ENCODE assay signal across 9 cellular contexts in the genomic region with DNA sequence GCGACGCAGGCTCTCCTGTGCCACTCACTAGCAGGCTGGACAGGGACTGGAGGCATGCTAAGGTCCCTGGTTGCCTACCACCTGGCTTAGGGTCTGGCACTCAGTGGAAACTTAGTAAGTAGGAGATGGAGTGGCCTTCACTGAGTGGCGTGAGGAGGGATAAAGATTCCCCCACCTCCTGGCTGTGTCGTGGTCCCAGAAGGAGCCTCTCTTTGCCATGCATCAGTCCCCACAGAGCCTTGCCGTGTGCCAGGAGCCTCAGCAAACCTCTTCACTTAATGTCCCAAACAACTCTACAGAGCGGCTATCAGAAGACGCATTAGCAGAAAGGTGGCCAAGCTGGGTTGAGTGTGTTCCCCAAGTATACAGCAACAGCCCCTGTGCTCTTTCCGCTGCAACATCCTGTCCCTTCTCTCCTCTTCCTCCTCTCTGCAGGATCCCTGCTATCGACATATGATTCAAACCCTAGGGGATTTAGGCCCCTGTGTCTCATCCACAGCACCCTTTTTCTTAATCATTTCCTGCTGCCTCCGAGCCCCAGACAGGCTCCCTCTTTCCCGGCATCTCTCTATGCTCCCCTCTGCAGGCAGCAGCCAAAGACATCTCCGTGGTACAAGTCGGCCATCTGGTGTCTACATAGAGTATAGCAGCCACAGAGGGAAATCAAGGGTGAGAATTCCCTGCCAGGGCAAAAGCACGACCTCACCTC.
DNase-seq lines count a peak whose midpoint lies in the region; ATAC-seq and TF ChIP-seq lines count a peak whose summit lies in the region.
"Had no signal": no experiment of that assay in that cellular context is flagged by ENCODE, and none has a peak within 500 bp of the region (broad histone marks: within the 10 kb centered on the region; RNA-seq: fewer than 3 reads in every experiment).

No MANE protein-coding gene starts in this region.

- H4K91ac ChIP-seq in neuronal stem cell (ENCODE audit: low read depth, low read length, poor library complexity): no peak overlapping the region

- H3K9me3 Mint-ChIP-seq in activated CD4-positive, alpha-beta T cell treated with anti-CD3 and anti-CD28 coated beads, Interleukin-2, amount 10 ng/mL, durations not matched to agents 7 days and 5 days: no peaks in the 10 kb centered on the region
- H3K9me3 Mint-ChIP-seq in effector memory CD8-positive, alpha-beta T cell: no peaks in the 10 kb centered on the region

- no peak overlapping the region for H3K27ac ChIP-seq in neuronal stem cell (replicated peaks; ENCODE audit: low read length)

- H3K79me1 ChIP-seq in neuronal stem cell (ENCODE audit: low read depth, low read length): no peaks in the 10 kb centered on the region

- no peak overlapping the region for H2BK120ac ChIP-seq in neuronal stem cell (ENCODE audit: low read depth, low read length)

- H3K18ac ChIP-seq in neuronal stem cell (ENCODE audit: low read length): no peak overlapping the region

- H3K4me3 Mint-ChIP-seq in activated CD4-positive, alpha-beta T cell treated with anti-CD3 and anti-CD28 coated beads, Interleukin-2, amount 10 ng/mL, durations not matched to agents 7 days and 5 days: no peak overlapping the region
- H3K4me3 Mint-ChIP-seq in effector memory CD8-positive, alpha-beta T cell: no peak overlapping the region
- H3K4me3 Mint-ChIP-seq: memory B cell had no signal

- TF ChIP-seq CTCF in GM12865 (IDR thresholded peaks at IDR 0.05; ENCODE audit: insufficient read depth, low read depth, low read length, missing control alignments): peak; percentile 51

- no peak overlapping the region for H3K14ac ChIP-seq in neuronal stem cell (ENCODE audit: low read length)

- H3K4me3 ChIP-seq in GM12865 (ENCODE audit: low read depth, low read length) (no peak overlapping the region), neuronal stem cell (ENCODE audit: low read length in 2 of 2) (no peak overlapping the region)

- H3K36me3 ChIP-seq in neuronal stem cell (replicated peaks in 1 of 2; ENCODE audit: control insufficient read depth in 2 of 2, insufficient read depth in 2 of 2, low read length in 2 of 2): no peaks in the 10 kb centered on the region

- CTCF ChIA-PET in activated CD4-positive, alpha-beta T cell treated with anti-CD3 and anti-CD28 coated beads, Interleukin-2, amount 10 ng/mL, durations not matched to agents 7 days and 5 days (lab: Charles Lee): interaction anchor here (1.3 to 2.3 kb wide), 2 partner anchors 11 to 113 kb away, joined by 8 read pairs; no protein-coding TSS in a partner anchor

- DNase-seq in A172 (ENCODE audit: low spot score): peak; percentile 83
- peak; percentile 24 for DNase-seq in GM12865 (ENCODE audit: low read depth)
- peak; percentile 48 for DNase-seq in NCI-H2029 (lab: John Stamatoyannopoulos, UW)
- DNase-seq in activated CD4-positive, alpha-beta T cell treated with anti-CD3 and anti-CD28 coated beads, Interleukin-2, amount 10 ng/mL, durations not matched to agents 7 days and 5 days: peak; percentile 41
- DNase-seq in fibroblast of peridontal ligament (ENCODE audit: extremely low read depth): peak; percentile 67
- DNase-seq in neuronal stem cell (ENCODE audit: low spot score): peak; percentile 57
- DNase-seq in T-helper 9 cell: no peak
- DNase-seq in effector memory CD8-positive, alpha-beta T cell: no peak

- H2AK5ac ChIP-seq in neuronal stem cell (ENCODE audit: low read depth, low read length): no peak overlapping the region

- no CpG with 5 or more reads among the region's 14 CpGs for WGBS in neuronal stem cell (ENCODE audit: extremely low coverage in 2 of 2, insufficient read length in 2 of 2, insufficient replicate concordance in 1 of 2), 2 donors

- H3K4me2 ChIP-seq in neuronal stem cell (ENCODE audit: insufficient read depth, low read length, poor library complexity, severe bottlenecking): no peak overlapping the region

- ATAC-seq in effector memory CD8-positive, alpha-beta T cell (replicated peaks): no peak

- H3K4me1 ChIP-seq in neuronal stem cell (ENCODE audit: control insufficient read depth in 2 of 2, insufficient read depth in 1 of 2, low read depth in 1 of 2, low read length in 2 of 2): no peaks in the 10 kb centered on the region

- H3K27ac Mint-ChIP-seq in activated CD4-positive, alpha-beta T cell treated with anti-CD3 and anti-CD28 coated beads, Interleukin-2, amount 10 ng/mL, durations not matched to agents 7 days and 5 days: no peak overlapping the region
- no peak overlapping the region for H3K27ac Mint-ChIP-seq in effector memory CD8-positive, alpha-beta T cell
- H3K27ac Mint-ChIP-seq: memory B cell had no signal

- H3K27me3 Mint-ChIP-seq in activated CD4-positive, alpha-beta T cell treated with anti-CD3 and anti-CD28 coated beads, Interleukin-2, amount 10 ng/mL, durations not matched to agents 7 days and 5 days: peaks cover 10% of the 10 kb centered on the region
- peaks cover 21 to 28% of the 10 kb centered on the region in 2 donors for H3K27me3 Mint-ChIP-seq in effector memory CD8-positive, alpha-beta T cell

- H3K9me3 ChIP-seq in neuronal stem cell (replicated peaks in 1 of 2; ENCODE audit: control insufficient read depth in 2 of 2, insufficient read depth in 1 of 2, low read depth in 1 of 2, low read length in 2 of 2): no peaks in the 10 kb centered on the region

- no peak overlapping the region for H4K8ac ChIP-seq in neuronal stem cell (ENCODE audit: low read depth, low read length)

- no peak overlapping the region for H2BK5ac ChIP-seq in neuronal stem cell (ENCODE audit: low read length)

- H2AFZ ChIP-seq in neuronal stem cell (ENCODE audit: low read length): peak overlapping the region; percentile 64

- H3K9ac ChIP-seq in neuronal stem cell (ENCODE audit: low read depth, low read length, poor library complexity): no peak overlapping the region

- no peak overlapping the region for H3K23ac ChIP-seq in neuronal stem cell (ENCODE audit: low read depth, low read length, poor library complexity)

- H3K4me1 Mint-ChIP-seq in activated CD4-positive, alpha-beta T cell treated with anti-CD3 and anti-CD28 coated beads, Interleukin-2, amount 10 ng/mL, durations not matched to agents 7 days and 5 days: no peaks in the 10 kb centered on the region
- peaks cover 0 to 4% of the 10 kb centered on the region in 2 donors for H3K4me1 Mint-ChIP-seq in effector memory CD8-positive, alpha-beta T cell (ENCODE audit: low read depth in 2 of 2)

- no peak overlapping the region for H2BK15ac ChIP-seq in neuronal stem cell (ENCODE audit: low read length)

- POLR2A ChIA-PET in activated CD4-positive, alpha-beta T cell treated with anti-CD3 and anti-CD28 coated beads, Interleukin-2, amount 10 ng/mL, durations not matched to agents 7 days and 5 days (lab: Charles Lee): interaction anchor here (0.6 kb wide), 1 partner anchor 643 kb away, joined by 7 read pairs; no protein-coding TSS in a partner anchor

- H2BK12ac ChIP-seq in neuronal stem cell (ENCODE audit: low read length): no peak overlapping the region

- peaks cover 0 to 21% (median 13%) of the 10 kb centered on the region in 3 experiments for H3K27me3 ChIP-seq in neuronal stem cell (ENCODE audit: control insufficient read depth in 3 of 3, insufficient read depth in 3 of 3, low read depth in 1 of 3, low read length in 3 of 3)

- H3K36me3 Mint-ChIP-seq in activated CD4-positive, alpha-beta T cell treated with anti-CD3 and anti-CD28 coated beads, Interleukin-2, amount 10 ng/mL, durations not matched to agents 7 days and 5 days (ENCODE audit: low read depth): no peaks in the 10 kb centered on the region
- H3K36me3 Mint-ChIP-seq in effector memory CD8-positive, alpha-beta T cell (ENCODE audit: insufficient read depth): no peaks in the 10 kb centered on the region
- H3K36me3 Mint-ChIP-seq: memory B cell had no signal

- H3K4ac ChIP-seq in neuronal stem cell (ENCODE audit: low read length): no peak overlapping the region

Comparison
In these comparisons a context has a peak if more than half of its experiments do, and no peak if none do; other contexts are left out.
1. DNase-seq: peak in A172 (single experiment), GM12865 (single experiment), NCI-H2029 (single experiment), activated CD4-positive, alpha-beta T cell treated with anti-CD3 and anti-CD28 coated beads, Interleukin-2, amount 10 ng/mL, durations not matched to agents 7 days and 5 days (single experiment), fibroblast of peridontal ligament (single experiment) and neuronal stem cell (single experiment); none in T-helper 9 cell (single experiment) and effector memory CD8-positive, alpha-beta T cell (0 of 3).